Comparison of ENCODE assay signal across 23 cellular contexts in the genomic region with DNA sequence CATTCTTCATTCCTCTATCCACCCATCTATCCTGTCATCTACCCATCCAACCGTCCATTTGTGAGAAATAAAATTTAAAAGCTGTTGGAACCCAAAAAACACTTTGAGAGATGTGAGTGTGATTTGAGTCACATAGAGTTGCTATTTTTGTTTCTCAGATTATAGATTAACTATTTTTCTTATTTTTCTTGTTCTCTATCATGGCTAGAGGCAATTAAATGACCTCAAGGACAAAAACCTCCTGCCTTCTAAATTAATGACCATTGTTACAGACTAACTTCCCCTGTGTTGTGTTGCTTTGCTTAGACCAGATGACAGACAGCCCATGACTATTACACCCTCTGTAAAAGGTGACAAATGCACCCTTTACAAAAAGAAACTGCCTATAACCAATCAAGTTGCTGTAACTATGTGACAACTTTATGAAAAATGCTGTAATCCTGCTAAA.
DNase-seq lines count a peak whose midpoint lies in the region; ATAC-seq and TF ChIP-seq lines count a peak whose summit lies in the region.
"Had no signal": no experiment of that assay in that cellular context is flagged by ENCODE, and none has a peak within 500 bp of the region (broad histone marks: within the 10 kb centered on the region; RNA-seq: fewer than 3 reads in every experiment).

No MANE protein-coding gene starts in this region.

- H3K27me3 Mint-ChIP-seq in CD14-positive monocyte (ENCODE audit: low read depth in 3 of 3), result peaks cover 0 to 5% (median 2%) of the 10 kb centered on the region in 3 donors
- H3K27me3 Mint-ChIP-seq in CD4-positive, alpha-beta T cell, result no peaks in the 10 kb centered on the region
- no peaks in the 10 kb centered on the region for H3K27me3 Mint-ChIP-seq in IgD-negative memory B cell
- no peaks in the 10 kb centered on the region for H3K27me3 Mint-ChIP-seq in activated naive CD8-positive, alpha-beta T cell treated with anti-CD3 and anti-CD28 coated beads, Interleukin-2, amount 50 U/mL, for 24 hours

- ATAC-seq in CD4-positive, alpha-beta T cell (ENCODE audit: poor library complexity), result no peak
- ATAC-seq in activated naive CD8-positive, alpha-beta T cell treated with anti-CD3 and anti-CD28 coated beads, Interleukin-2, amount 50 U/mL, for 24 hours, result no peak
- no peak for ATAC-seq in SK-N-SH treated with all-trans-retinoic acid at 6 μM for 48 hours
- ATAC-seq: body of pancreas, gastrocnemius medialis, GM23338, left colon, right cardiac atrium had no signal

- no peak for TF ChIP-seq CTCF in CD14-positive monocyte (IDR thresholded peaks at IDR 0.05)
- TF ChIP-seq CTCF in CD4-positive, alpha-beta T cell (IDR thresholded peaks at IDR 0.05), result no peak

- no peaks in the 10 kb centered on the region for H3K27me3 ChIP-seq in CD4-positive, alpha-beta T cell (ENCODE audit: control insufficient read depth, insufficient read depth, low read length)
- H3K27me3 ChIP-seq: BE2C, body of pancreas, colonic mucosa, gastrocnemius medialis, upper lobe of right lung had no signal

- intact Hi-C loops in CD14-positive monocyte (cut with micrococcal nuclease), result loop anchor here (5.0 to 10.0 kb wide), 6 partner anchors 51 to 321 kb away; partner anchors contain the start of gene CXCR4 (in 1 of the 2)
- intact Hi-C loops in CD4-positive, alpha-beta T cell (cut with DNase I, micrococcal nuclease), result loop anchor here in 1 of 2 experiments (5.0 kb wide), 1 partner anchor 209 kb away; the partner anchor contains the start of gene CXCR4

- H3K4me3 Mint-ChIP-seq in CD14-positive monocyte (peak overlapping the region; percentile 26 to 28), IgD-negative memory B cell (peak overlapping the region in 3 of 4 donors; percentile 1 to 90 (median 72))
- peak overlapping the region; percentile 18 for H3K4me3 Mint-ChIP-seq in CD4-positive, alpha-beta T cell
- H3K4me3 Mint-ChIP-seq in activated naive CD8-positive, alpha-beta T cell treated with anti-CD3 and anti-CD28 coated beads, Interleukin-2, amount 50 U/mL, for 24 hours, result no peak overlapping the region
- H3K4me3 Mint-ChIP-seq: GM23338 had no signal

- H3K27ac Mint-ChIP-seq in CD14-positive monocyte (peak overlapping the region; percentile 68 to 93 (median 91)), IgD-negative memory B cell (peak overlapping the region; percentile 18 to 97 (median 33))
- H3K27ac Mint-ChIP-seq in CD4-positive, alpha-beta T cell, result peak overlapping the region; percentile 90
- H3K27ac Mint-ChIP-seq in activated naive CD8-positive, alpha-beta T cell treated with anti-CD3 and anti-CD28 coated beads, Interleukin-2, amount 50 U/mL, for 24 hours, result peak overlapping the region; percentile 0
- H3K27ac Mint-ChIP-seq: GM23338 had no signal

- H3K36me3 Mint-ChIP-seq in CD14-positive monocyte (no peaks in the 10 kb centered on the region), IgD-negative memory B cell (peaks cover 1% of the 10 kb centered on the region)
- no peaks in the 10 kb centered on the region for H3K36me3 Mint-ChIP-seq in CD4-positive, alpha-beta T cell (ENCODE audit: low read depth)
- peaks cover 6% of the 10 kb centered on the region for H3K36me3 Mint-ChIP-seq in activated naive CD8-positive, alpha-beta T cell treated with anti-CD3 and anti-CD28 coated beads, Interleukin-2, amount 50 U/mL, for 24 hours (ENCODE audit: low read depth)

- H3K9me3 ChIP-seq in CD4-positive, alpha-beta T cell (ENCODE audit: control insufficient read depth, low read length), result no peaks in the 10 kb centered on the region
- H3K9me3 ChIP-seq: BE2C, body of pancreas, colonic mucosa, gastrocnemius medialis, upper lobe of right lung had no signal

- H3K4me1 Mint-ChIP-seq in CD14-positive monocyte (peaks cover 56% of the 10 kb centered on the region), IgD-negative memory B cell (peaks cover 40 to 53% (median 48%) of the 10 kb centered on the region in 3 donors)
- peaks cover 64% of the 10 kb centered on the region for H3K4me1 Mint-ChIP-seq in CD4-positive, alpha-beta T cell (ENCODE audit: low read depth)
- H3K4me1 Mint-ChIP-seq in activated naive CD8-positive, alpha-beta T cell treated with anti-CD3 and anti-CD28 coated beads, Interleukin-2, amount 50 U/mL, for 24 hours, result peaks cover 79% of the 10 kb centered on the region

- H3K9me3 Mint-ChIP-seq in CD14-positive monocyte (peaks cover 0 to 2% (median 0%) of the 10 kb centered on the region in 7 donors), IgD-negative memory B cell (no peaks in the 10 kb centered on the region)
- H3K9me3 Mint-ChIP-seq in CD4-positive, alpha-beta T cell, result no peaks in the 10 kb centered on the region
- peaks cover 6% of the 10 kb centered on the region for H3K9me3 Mint-ChIP-seq in activated naive CD8-positive, alpha-beta T cell treated with anti-CD3 and anti-CD28 coated beads, Interleukin-2, amount 50 U/mL, for 24 hours
- H3K9me3 Mint-ChIP-seq: GM23338 had no signal

- H3K27ac ChIP-seq in CD4-positive, alpha-beta T cell (ENCODE audit: low read depth, low read length), result no peak overlapping the region
- H3K27ac ChIP-seq: body of pancreas, colonic mucosa, epithelial cell of prostate, gastrocnemius medialis, upper lobe of right lung had no signal

- DNase-seq in CD14-positive monocyte (ENCODE audit: low spot score), result peak; percentile 52
- DNase-seq in CD4-positive, alpha-beta T cell, result no peak
- no peak for DNase-seq in activated naive CD8-positive, alpha-beta T cell treated with anti-CD3 and anti-CD28 coated beads, Interleukin-2, amount 50 U/mL, for 24 hours
- no peak for DNase-seq in NCI-H2227 (lab: John Stamatoyannopoulos, UW; ENCODE audit: unreplicated experiment)
- DNase-seq in GM03348 (ENCODE audit: low spot score), result no peak
- DNase-seq in medulla oblongata (ENCODE audit: extremely low spot score), result no peak
- DNase-seq: activated CD8-positive, alpha-beta memory T cell treated with anti-CD3 and anti-CD28 coated beads for 24 hours; activated effector memory CD4-positive, alpha-beta T cell treated with anti-CD3 and anti-CD28 coated beads, Interleukin-2, amount 50 U/mL, for 16 hours; BE2C; body of pancreas; colonic mucosa; gastrocnemius medialis; left colon; MM.1S; NCI-H1930; NCI-H510A; right cardiac atrium; stimulated activated CD4-positive, alpha-beta T cell treated with anti-CD3 and anti-CD28 coated beads, Interleukin-15, amount 100 ng/mL, for 24 hours; upper lobe of right lung had no signal

- CTCF ChIA-PET in CD4-positive, alpha-beta T cell (lab: Charles Lee), result interaction anchor here (1.0 kb wide), 1 partner anchor 12 kb away, joined by 4 read pairs; no protein-coding TSS in a partner anchor

- POLR2A ChIA-PET in CD4-positive, alpha-beta T cell (lab: Charles Lee), result interaction anchor here (1.2 kb wide), 1 partner anchor 201 kb away, joined by 5 read pairs; no protein-coding TSS in a partner anchor

TF ChIP-seq in SK-N-SH treated with all-trans-retinoic acid at 6 μM for 48 hours, 23 proteins besides CTCF, POLR2A, EP300 and RAD21 (continues in another document):
- TF ChIP-seq ISL1 (CRISPR knock-in tag; IDR thresholded peaks at IDR 0.05) (no peak), TOX (CRISPR knock-in tag; IDR thresholded peaks at IDR 0.05; ENCODE audit: borderline replicate concordance) (no peak), CSDC2 (CRISPR knock-in tag; IDR thresholded peaks at IDR 0.05) (no peak), SNAI2 (CRISPR knock-in tag; IDR thresholded peaks at IDR 0.05) (no peak), CREB5 (CRISPR knock-in tag; IDR thresholded peaks at IDR 0.05; ENCODE audit: low read depth) (no peak), ZNF8 (CRISPR knock-in tag; IDR thresholded peaks at IDR 0.05) (no peak), PPARA (CRISPR knock-in tag; IDR thresholded peaks at IDR 0.05; ENCODE audit: borderline replicate concordance) (no peak), GLIS3 (CRISPR knock-in tag; IDR thresholded peaks at IDR 0.05) (no peak), OSR1 (CRISPR knock-in tag; IDR thresholded peaks at IDR 0.05) (no peak), TCF4 (CRISPR knock-in tag; IDR thresholded peaks at IDR 0.05; ENCODE audit: borderline replicate concordance) (no peak), ESRRG (CRISPR knock-in tag; IDR thresholded peaks at IDR 0.05) (no peak)
- TF ChIP-seq, protein P1, sequence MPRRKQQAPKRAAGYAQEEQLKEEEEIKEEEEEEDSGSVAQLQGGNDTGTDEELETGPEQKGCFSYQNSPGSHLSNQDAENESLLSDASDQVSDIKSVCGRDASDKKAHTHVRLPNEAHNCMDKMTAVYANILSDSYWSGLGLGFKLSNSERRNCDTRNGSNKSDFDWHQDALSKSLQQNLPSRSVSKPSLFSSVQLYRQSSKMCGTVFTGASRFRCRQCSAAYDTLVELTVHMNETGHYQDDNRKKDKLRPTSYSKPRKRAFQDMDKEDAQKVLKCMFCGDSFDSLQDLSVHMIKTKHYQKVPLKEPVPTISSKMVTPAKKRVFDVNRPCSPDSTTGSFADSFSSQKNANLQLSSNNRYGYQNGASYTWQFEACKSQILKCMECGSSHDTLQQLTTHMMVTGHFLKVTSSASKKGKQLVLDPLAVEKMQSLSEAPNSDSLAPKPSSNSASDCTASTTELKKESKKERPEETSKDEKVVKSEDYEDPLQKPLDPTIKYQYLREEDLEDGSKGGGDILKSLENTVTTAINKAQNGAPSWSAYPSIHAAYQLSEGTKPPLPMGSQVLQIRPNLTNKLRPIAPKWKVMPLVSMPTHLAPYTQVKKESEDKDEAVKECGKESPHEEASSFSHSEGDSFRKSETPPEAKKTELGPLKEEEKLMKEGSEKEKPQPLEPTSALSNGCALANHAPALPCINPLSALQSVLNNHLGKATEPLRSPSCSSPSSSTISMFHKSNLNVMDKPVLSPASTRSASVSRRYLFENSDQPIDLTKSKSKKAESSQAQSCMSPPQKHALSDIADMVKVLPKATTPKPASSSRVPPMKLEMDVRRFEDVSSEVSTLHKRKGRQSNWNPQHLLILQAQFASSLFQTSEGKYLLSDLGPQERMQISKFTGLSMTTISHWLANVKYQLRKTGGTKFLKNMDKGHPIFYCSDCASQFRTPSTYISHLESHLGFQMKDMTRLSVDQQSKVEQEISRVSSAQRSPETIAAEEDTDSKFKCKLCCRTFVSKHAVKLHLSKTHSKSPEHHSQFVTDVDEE (CRISPR knock-in tag; IDR thresholded peaks at IDR 0.05), result no peak

Comparison
In these comparisons a context has a peak if more than half of its experiments do, and no peak if none do; other contexts are left out.
1. H3K27ac Mint-ChIP-seq: peak in every context shown above with its lines; median percentile 91 in CD14-positive monocyte; 90 in CD4-positive, alpha-beta T cell; 33 in IgD-negative memory B cell; 0 in activated naive CD8-positive, alpha-beta T cell treated with anti-CD3 and anti-CD28 coated beads, Interleukin-2, amount 50 U/mL, for 24 hours.